Comparison of ENCODE assay signal across 16 cellular contexts in genomic region chr10:53453196-53453595, GRCh38.
DNase-seq lines count a peak whose midpoint lies in the region; ATAC-seq and TF ChIP-seq lines count a peak whose summit lies in the region.
"Had no signal": no experiment of that assay in that cellular context is flagged by ENCODE, and none has a peak within 500 bp of the region (broad histone marks: within the 10 kb centered on the region; RNA-seq: fewer than 3 reads in every experiment).

No MANE protein-coding gene starts in this region.

- H3K27ac ChIP-seq in WERI-Rb-1 = no peak overlapping the region
- no peak overlapping the region for H3K27ac ChIP-seq in liver (ENCODE audit: low read depth in 1 of 2, low read length in 2 of 2)
- H3K27ac ChIP-seq in SJCRH30 = no peak overlapping the region
- H3K27ac ChIP-seq: cardiac muscle cell had no signal

- no peaks in the 10 kb centered on the region for H3K36me3 ChIP-seq in WERI-Rb-1
- no peaks in the 10 kb centered on the region for H3K36me3 ChIP-seq in liver (ENCODE audit: control insufficient read depth in 4 of 4, insufficient read depth in 3 of 4, low read depth in 1 of 4, low read length in 3 of 4)
- H3K36me3 ChIP-seq in SJCRH30 = no peaks in the 10 kb centered on the region
- H3K36me3 ChIP-seq: cardiac muscle cell had no signal

- peak; percentile 43 to 61 for TF ChIP-seq RAD21 in liver (IDR thresholded peaks at IDR 0.05)

- WGBS in liver = 72% methylated on average over 1 of the region's 1 CpG

- H3K4me3 ChIP-seq in NB4 (ENCODE audit: low read depth, low read length) (no peak overlapping the region), WERI-Rb-1 (ENCODE audit: low read depth, low read length) (no peak overlapping the region), liver (ENCODE audit: low read depth in 1 of 3, low read length in 3 of 3) (no peak overlapping the region), SJCRH30 (no peak overlapping the region)
- H3K4me3 ChIP-seq: cardiac muscle cell had no signal

- peak; percentile 22 for TF ChIP-seq CTCF in NB4 (IDR thresholded peaks at IDR 0.05; ENCODE audit: low read depth, low read length)
- peak; percentile 40 for TF ChIP-seq CTCF in WERI-Rb-1 (IDR thresholded peaks at IDR 0.05; ENCODE audit: low read depth, low read length)
- TF ChIP-seq CTCF in liver (IDR thresholded peaks at IDR 0.05; ENCODE audit: low read depth, low read length, missing input control) = peak; percentile 17

- no peak for ATAC-seq in GM18498 (IDR thresholded peaks at IDR 0.05; ENCODE audit: unreplicated experiment)
- ATAC-seq: activated naive CD4-positive, alpha-beta T cell treated with anti-CD3 and anti-CD28 coated beads, Interleukin-2, amount 50 U/mL, for 72 hours; stimulated activated naive B cell treated with anti-CD40 and anti-IgM and Interleukin-4, amounts not matched to agents 10 μg/mL and 1 μg/mL and 100 μg/mL, for 72 hours; T-helper 17 cell had no signal

- no peak for TF ChIP-seq POLR2A in NB4 (IDR thresholded peaks at IDR 0.05; ENCODE audit: extremely low read depth, insufficient read length)

- H3K27me3 ChIP-seq in WERI-Rb-1 (ENCODE audit: insufficient read depth, low read depth, severe bottlenecking) (no peaks in the 10 kb centered on the region), liver (ENCODE audit: control insufficient read depth in 4 of 4, insufficient read depth in 4 of 4, low read length in 3 of 4) (no peaks in the 10 kb centered on the region), SJCRH30 (no peaks in the 10 kb centered on the region)
- H3K27me3 ChIP-seq: cardiac muscle cell had no signal

- H3K9me3 ChIP-seq in WERI-Rb-1 (ENCODE audit: severe bottlenecking) (no peaks in the 10 kb centered on the region), liver (ENCODE audit: control insufficient read depth in 4 of 4, low read length in 3 of 4) (no peaks in the 10 kb centered on the region), SJCRH30 (replicated peaks) (no peaks in the 10 kb centered on the region)

- no peak overlapping the region for H3K9ac ChIP-seq in liver (ENCODE audit: low read depth in 1 of 2, low read length in 2 of 2)

- H3K4me1 ChIP-seq in liver (ENCODE audit: control insufficient read depth in 4 of 4, insufficient read depth in 4 of 4, low read length in 3 of 4) = no peaks in the 10 kb centered on the region
- no peaks in the 10 kb centered on the region for H3K4me1 ChIP-seq in SJCRH30

- DNase-seq in ELR (ENCODE audit: low read depth) (peak; percentile 29), NB4 (ENCODE audit: low read depth) (peak; percentile 3), WERI-Rb-1 (no peak), occipital lobe (lab: John Stamatoyannopoulos, UW) (no peak), putamen (ENCODE audit: low spot score) (no peak), SJCRH30 (no peak)
- DNase-seq: activated CD4-positive, alpha-beta T cell treated with anti-CD3 and anti-CD28 coated beads for 48 hours; effector memory CD4-positive, alpha-beta T cell; NCI-H1436 treated with DMSO at 0.1 percent for 48 hours; RPMI8226; stimulated activated naive B cell treated with anti-CD40 and anti-IgM and Interleukin-4, amounts not matched to agents 10 μg/mL and 1 μg/mL and 100 μg/mL, for 72 hours; T-helper 17 cell had no signal

TF ChIP-seq in liver, 16 proteins besides CTCF, POLR2A, EP300 and RAD21:
- TF ChIP-seq JUND (IDR thresholded peaks at IDR 0.05) = no peak
- TF ChIP-seq NR2F2 (IDR thresholded peaks at IDR 0.05) = no peak
- TF ChIP-seq MAX (IDR thresholded peaks at IDR 0.05) = no peak
- TF ChIP-seq HNF4A (conservative IDR thresholded peaks at IDR 0.05) = no peak
- no peak for TF ChIP-seq EGR1 (IDR thresholded peaks at IDR 0.05; ENCODE audit: low read depth in 2 of 2)
- no peak for TF ChIP-seq RXRA (IDR thresholded peaks at IDR 0.05)
- TF ChIP-seq FOXA1 (IDR thresholded peaks at IDR 0.05) = no peak
- TF ChIP-seq GABPA (IDR thresholded peaks at IDR 0.05 in 1 of 2, conservative IDR thresholded peaks at IDR 0.05 in 1 of 2) = no peak
- no peak for TF ChIP-seq YY1 (IDR thresholded peaks at IDR 0.05)
- TF ChIP-seq REST (IDR thresholded peaks at IDR 0.05) = no peak
- TF ChIP-seq TAF1 (conservative IDR thresholded peaks at IDR 0.05) = no peak
- no peak for TF ChIP-seq SP1 (IDR thresholded peaks at IDR 0.05)
- TF ChIP-seq HNF4G (IDR thresholded peaks at IDR 0.05) = no peak
- TF ChIP-seq FOXA2 (IDR thresholded peaks at IDR 0.05) = no peak
- no peak for TF ChIP-seq ZBTB33 (IDR thresholded peaks at IDR 0.05)
TF ChIP-seq in liver: peak in this region for 0.

Comparison
In these comparisons a context has a peak if more than half of its experiments do, and no peak if none do; other contexts are left out.
1. DNase-seq: peak in ELR (single experiment) and NB4 (single experiment); none in WERI-Rb-1 (single experiment), occipital lobe (single experiment), putamen (single experiment) and SJCRH30 (0 of 2).
2. Peak in every context shown above with its lines, with median percentiles within 50 percentile points of each other: CTCF ChIP-seq.